Comparison of ENCODE assay signal across 13 cellular contexts in genomic region chr2:160397530-160397865, GRCh38.
A peak's percentile ranks its signal among the peaks of the same experiment; 100 is the strongest.
DNase-seq lines count a peak whose midpoint lies in the region; ATAC-seq and TF ChIP-seq lines count a peak whose summit lies in the region.
"Had no signal": no experiment of that assay in that cellular context is flagged by ENCODE, and none has a peak within 500 bp of the region (broad histone marks: within the 10 kb centered on the region; RNA-seq: fewer than 3 reads in every experiment).

No MANE protein-coding gene starts in this region.

- H3K4me1 ChIP-seq in ACC112 (ENCODE audit: control insufficient read depth, insufficient read depth, low read length, unreplicated experiment) = peaks cover 83% of the 10 kb centered on the region
- H3K4me1 ChIP-seq in HUES48 (ENCODE audit: control insufficient read depth, insufficient read depth, low read length) = peaks cover 68% of the 10 kb centered on the region
- peaks cover 34 to 50% of the 10 kb centered on the region in 2 donors for H3K4me1 ChIP-seq in gastrocnemius medialis

- H3K36me3 ChIP-seq in ACC112 (ENCODE audit: insufficient read depth, low read length) (no peaks in the 10 kb centered on the region), HUES48 (ENCODE audit: control insufficient read depth, insufficient read depth, low read length) (no peaks in the 10 kb centered on the region), gastrocnemius medialis (no peaks in the 10 kb centered on the region)

- intact Hi-C loops in MCF 10A (cut with micrococcal nuclease) = no loop called here
- intact Hi-C loops in gastrocnemius medialis (cut with DNase I; ENCODE audit: low total_unique reads) = no loop called here

- TF ChIP-seq CTCF in MCF 10A (IDR thresholded peaks at IDR 0.05; ENCODE audit: unreplicated experiment) (no peak), gastrocnemius medialis (IDR thresholded peaks at IDR 0.05 in 4 of 5, conservative IDR thresholded peaks at IDR 0.05 in 1 of 5) (no peak)

- CTCF ChIA-PET in MCF 10A (lab: Yijun Ruan, JAX) = interaction anchor here (0.6 to 1.3 kb wide), 3 partner anchors 30 to 515 kb away, joined by 3 to 5 read pairs (median 3); no protein-coding TSS in a partner anchor

- H3K27me3 Mint-ChIP-seq in MCF 10A (ENCODE audit: insufficient read depth, unreplicated experiment) = no peaks in the 10 kb centered on the region

- H3K4me3 Mint-ChIP-seq in MCF 10A (ENCODE audit: unreplicated experiment) = no peak overlapping the region

- no peaks in the 10 kb centered on the region for H3K9me3 Mint-ChIP-seq in MCF 10A (ENCODE audit: unreplicated experiment)

- no peak for TF ChIP-seq POLR2A in gastrocnemius medialis (IDR thresholded peaks at IDR 0.05)

- H3K27ac Mint-ChIP-seq in MCF 10A (ENCODE audit: low read depth, unreplicated experiment) = no peak overlapping the region

- H3K9me3 ChIP-seq in HUES48 (ENCODE audit: control insufficient read depth, insufficient read depth, low read length) (no peaks in the 10 kb centered on the region), gastrocnemius medialis (no peaks in the 10 kb centered on the region)

- POLR2A ChIA-PET in MCF 10A (lab: Yijun Ruan, JAX) = interaction anchor here (1.1 to 2.4 kb wide), 4 partner anchors 10 to 24 kb away, joined by 3 to 12 read pairs (median 4); no protein-coding TSS in a partner anchor

- H3K27me3 ChIP-seq in ACC112 (ENCODE audit: insufficient read depth, low read length) = no peaks in the 10 kb centered on the region
- no peaks in the 10 kb centered on the region for H3K27me3 ChIP-seq in HUES48 (ENCODE audit: control insufficient read depth, insufficient read depth, low read length)
- H3K27me3 ChIP-seq in gastrocnemius medialis = no peaks in the 10 kb centered on the region

- no peak overlapping the region for H3K9ac ChIP-seq in HUES48 (ENCODE audit: low read depth, low read length)

- no TSS peak for BruUV-seq in MCF 10A (replicated peaks; lab: Mats Ljungman, UMichigan)

- H3K4me1 Mint-ChIP-seq in MCF 10A (ENCODE audit: insufficient read depth, unreplicated experiment) = peaks cover 8% of the 10 kb centered on the region

- ATAC-seq in HG02642 (IDR thresholded peaks at IDR 0.05; ENCODE audit: poor library complexity, unreplicated experiment) (no peak), gastrocnemius medialis (no peak)

- peaks cover 97% of the 10 kb centered on the region for H3K79me2 ChIP-seq in ACC112 (ENCODE audit: control insufficient read depth, insufficient read depth, low read length, unreplicated experiment)

- no peak overlapping the region for H2AFZ ChIP-seq in ACC112 (ENCODE audit: low read length, unreplicated experiment)

- H3K36me3 Mint-ChIP-seq in MCF 10A (ENCODE audit: insufficient read depth, unreplicated experiment) = no peaks in the 10 kb centered on the region

- in situ Hi-C loops in gastrocnemius medialis (cut with MboI; ENCODE audit: low sequenced_read_pairs in 4 of 4) = loop anchor here in 1 of 4 donors (25.0 kb wide), 1 partner anchor 90 kb away; the partner anchor contains the start of gene RBMS1

- H3K4me3 ChIP-seq in ACC112 (ENCODE audit: low read depth, low read length) = peak overlapping the region; percentile 36
- H3K4me3 ChIP-seq in HUES48 (ENCODE audit: low read depth, low read length) = peak overlapping the region; percentile 40
- no peak overlapping the region for H3K4me3 ChIP-seq in gastrocnemius medialis

- DNase-seq in MCF 10A (ENCODE audit: unreplicated experiment) (peak; percentile 51), iris pigment epithelial cell (ENCODE audit: low read depth) (peak; percentile 54), NOMO-1 treated with DMSO at 0.1 percent for 48 hours (lab: John Stamatoyannopoulos, UW; ENCODE audit: unreplicated experiment) (no peak), gastrocnemius medialis (no peak)
- DNase-seq in activated CD4-positive, alpha-beta T cell treated with anti-CD3 and anti-CD28 coated beads for 48 hours = no peak
- DNase-seq: activated CD4-positive, alpha-beta T cell treated with anti-CD3 and anti-CD28 coated beads, Interleukin-2, amount 50 U/mL, for 1 hour; activated naive CD4-positive, alpha-beta T cell treated with Interleukin-2 at 50 U/mL for 16 hours; cortex of kidney; GF-D8; NCI-H1417 had no signal

- H3K27ac ChIP-seq in ACC112 (ENCODE audit: low read depth, low read length) (peak overlapping the region; percentile 94), HUES48 (ENCODE audit: low read depth, low read length) (peak overlapping the region; percentile 73), gastrocnemius medialis (no peak overlapping the region)

Comparison
In these comparisons a context has a peak if more than half of its experiments do, and no peak if none do; other contexts are left out.
1. H3K27ac ChIP-seq: peak in ACC112 (single experiment) and HUES48 (single experiment); none in gastrocnemius medialis (0 of 4).
2. H3K4me3 ChIP-seq: peak in ACC112 (single experiment) and HUES48 (single experiment); none in gastrocnemius medialis (0 of 4).
3. DNase-seq: peak in MCF 10A (single experiment) and iris pigment epithelial cell (single experiment); none in activated CD4-positive, alpha-beta T cell treated with anti-CD3 and anti-CD28 coated beads for 48 hours (single experiment), NOMO-1 treated with DMSO at 0.1 percent for 48 hours (single experiment) and gastrocnemius medialis (0 of 2).